Comparison of ENCODE assay signal across 25 cellular contexts in genomic region chr10:96427291-96427690, GRCh38.
"Had no signal": no experiment of that assay in that cellular context is flagged by ENCODE, and none has a peak within 500 bp of the region (broad histone marks: within the 10 kb centered on the region; RNA-seq: fewer than 3 reads in every experiment).

No MANE protein-coding gene starts in this region.

- H3K36me3 ChIP-seq: colonic mucosa, esophagus squamous epithelium, gastrocnemius medialis, left lung, lower lobe of right lung had no signal

- H3K4me3 ChIP-seq: colonic mucosa, esophagus squamous epithelium, gastrocnemius medialis, heart right ventricle, left lung, lower lobe of right lung had no signal

- DNase-seq: colonic mucosa; cortex of kidney; effector CD8-positive, alpha-beta T cell; effector memory CD8-positive, alpha-beta T cell; endodermal cell; erythroblast; esophagus squamous epithelium; foreskin fibroblast; foreskin melanocyte; gastrocnemius medialis; glutamatergic neuron; head of caudate nucleus; heart right ventricle; hippocampal formation; left cardiac atrium; left lung; left ventricle myocardium superior; lower lobe of right lung; mesenchymal stem cell; naive thymus-derived CD4-positive, alpha-beta T cell had no signal

- H3K4me1 ChIP-seq: colonic mucosa, esophagus squamous epithelium, gastrocnemius medialis, lower lobe of right lung had no signal

- H3K27ac ChIP-seq: colonic mucosa, epithelial cell of prostate, esophagus squamous epithelium, gastrocnemius medialis, heart right ventricle, left lung, lower lobe of right lung had no signal

- H3K9me3 ChIP-seq: colonic mucosa, esophagus squamous epithelium, gastrocnemius medialis, heart right ventricle, left lung, lower lobe of right lung had no signal

- ATAC-seq: effector memory CD8-positive, alpha-beta T cell; esophagus mucosa; gastrocnemius medialis; heart right ventricle; left cardiac atrium; left lung; left ventricle myocardium superior; lower lobe of right lung; naive thymus-derived CD4-positive, alpha-beta T cell had no signal

- FAIRE-seq: endometrium, islet of Langerhans, keratinocyte had no signal

- H3K27me3 ChIP-seq: colonic mucosa, gastrocnemius medialis had no signal
